19 cellular contexts compared by ENCODE assay signal in the genomic region with DNA sequence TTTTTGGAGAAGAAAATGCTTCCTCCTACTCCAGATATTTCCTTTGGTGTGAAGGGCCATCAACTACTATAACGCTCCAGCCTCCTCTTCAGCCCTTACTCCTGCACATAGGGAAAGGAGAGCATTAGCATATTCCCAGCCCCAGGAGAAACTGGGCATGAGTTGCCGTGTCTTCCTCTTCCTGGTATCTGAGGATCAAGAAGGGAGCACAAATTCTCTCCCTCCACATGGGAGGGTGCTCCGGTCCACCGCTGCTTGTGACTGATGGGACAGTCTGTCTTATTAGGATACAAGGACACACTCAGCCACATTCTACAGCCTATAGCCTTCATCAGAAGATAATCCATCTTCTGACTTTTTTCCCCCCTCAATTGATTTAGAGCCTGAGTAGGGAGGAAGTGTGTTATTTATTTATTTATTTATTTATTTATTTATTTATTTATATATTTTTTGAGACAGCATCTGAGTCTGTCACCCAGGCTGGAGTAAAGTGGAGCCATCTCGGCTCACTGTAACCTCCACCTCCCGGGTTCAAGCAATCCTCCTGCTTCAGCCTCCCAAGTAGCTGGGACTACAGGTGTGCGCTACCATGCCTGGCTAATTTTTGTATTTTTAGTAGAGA. TPM values are rescaled to one million over a fixed set of nuclear protein-coding genes. Genes with fewer than 3 reads are reported as not detected.
"Had no signal": no experiment of that assay in that cellular context is flagged by ENCODE, and none has a peak within 500 bp of the region (broad histone marks: within the 10 kb centered on the region; RNA-seq: fewer than 3 reads in every experiment).

No MANE protein-coding gene starts in this region.

- DNase-seq: activated CD4-positive, alpha-beta T cell treated with anti-CD3 and anti-CD28 coated beads for 1 hour; activated CD4-positive, alpha-beta T cell treated with anti-CD3 and anti-CD28 coated beads, Interleukin-2, amount 50 U/mL, for 4 hours; activated gamma-delta T cell; activated T-cell treated with anti-CD3 and anti-CD28 coated beads, Interleukin-2, amount 50 U/mL, for 48 hours; amygdala; effector memory CD4-positive, alpha-beta T cell; foreskin keratinocyte; retina; stimulated activated CD4-positive, alpha-beta T cell treated with anti-CD3 and anti-CD28 coated beads, Interleukin-15, amount 100 ng/mL, for 24 hours; stimulated activated CD4-positive, alpha-beta T cell treated with anti-CD3 and anti-CD28 coated beads, Interleukin-4, amount 100 ng/mL, for 24 hours; stimulated activated naive CD4-positive, alpha-beta T cell; T-helper 1 cell; T1000 had no signal

- H3K4me3 ChIP-seq: SK-N-MC, skin epidermis, tibial nerve had no signal

- H3K27me3 ChIP-seq: foreskin keratinocyte, neutrophil, tibial nerve had no signal

- H3K9me3 ChIP-seq: neutrophil, tibial nerve had no signal

- H3K36me3 ChIP-seq: neutrophil, tibial nerve had no signal

- H3K27ac ChIP-seq: foreskin keratinocyte, neutrophil, SK-N-MC, tibial nerve had no signal

RNA-seq across cellular contexts. Expression of gene TMED6, which starts 56.2 kb away (rescaled TPM):
- total RNA-seq: foreskin keratinocyte, kidney epithelial cell, myocyte, tibial nerve had no signal
